31 cellular contexts compared by ENCODE assay signal in the genomic region with DNA sequence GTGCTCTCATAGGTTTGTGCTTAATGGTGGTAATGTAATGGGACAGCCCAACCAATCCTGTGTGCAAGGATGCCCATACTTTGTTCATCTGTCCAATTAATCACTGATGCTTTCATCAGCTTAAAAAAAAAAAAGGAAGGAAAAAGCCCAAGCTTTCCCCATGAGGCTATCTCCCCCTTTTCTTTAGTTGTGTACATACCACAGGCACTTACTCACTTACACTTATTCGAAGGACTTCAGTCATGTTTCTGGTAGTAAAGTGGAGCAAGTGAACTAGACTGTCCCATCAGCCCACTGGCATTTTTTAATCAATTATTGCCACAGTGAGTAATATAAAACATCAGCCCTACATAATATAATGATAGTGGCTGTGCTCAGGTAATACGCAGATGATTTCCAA.
DNase-seq lines count a peak whose midpoint lies in the region; ATAC-seq and TF ChIP-seq lines count a peak whose summit lies in the region.
"Had no signal": no experiment of that assay in that cellular context is flagged by ENCODE, and none has a peak within 500 bp of the region (broad histone marks: within the 10 kb centered on the region; RNA-seq: fewer than 3 reads in every experiment).

No MANE protein-coding gene starts in this region.

- intact Hi-C loops in activated CD8-positive, alpha-beta T cell treated with anti-CD3 and anti-CD28 coated beads for 36 hours (cut with micrococcal nuclease), result no loop called here

- no peaks in the 10 kb centered on the region for H3K27me3 Mint-ChIP-seq in T-cell
- H3K27me3 Mint-ChIP-seq in activated CD8-positive, alpha-beta T cell treated with anti-CD3 and anti-CD28 coated beads for 36 hours, result no peaks in the 10 kb centered on the region
- H3K27me3 Mint-ChIP-seq: activated naive CD8-positive, alpha-beta T cell; activated T-helper 17 cell treated with anti-CD3 and anti-CD28 coated beads, Interleukin-2, amount 50 U/mL, for 72 hours; stimulated activated naive B cell treated with anti-CD40 and anti-IgM and Interleukin-4, amounts not matched to agents 10 μg/mL and 1 μg/mL and 100 μg/mL, for 72 hours had no signal

- TF ChIP-seq CTCF in cardiac fibroblast (IDR thresholded peaks at IDR 0.05; ENCODE audit: low read depth, low read length), result no peak
- TF ChIP-seq CTCF in activated CD8-positive, alpha-beta T cell treated with anti-CD3 and anti-CD28 coated beads for 36 hours (IDR thresholded peaks at IDR 0.05), result no peak

- no peak overlapping the region for H3K4me3 Mint-ChIP-seq in T-cell
- no peak overlapping the region for H3K4me3 Mint-ChIP-seq in activated CD8-positive, alpha-beta T cell treated with anti-CD3 and anti-CD28 coated beads for 36 hours
- H3K4me3 Mint-ChIP-seq: activated naive CD8-positive, alpha-beta T cell; activated T-helper 17 cell treated with anti-CD3 and anti-CD28 coated beads, Interleukin-2, amount 50 U/mL, for 72 hours; nephron; stimulated activated naive B cell treated with anti-CD40 and anti-IgM and Interleukin-4, amounts not matched to agents 10 μg/mL and 1 μg/mL and 100 μg/mL, for 72 hours; WTC11 had no signal

- POLR2A ChIA-PET in T-cell (lab: Charles Lee), result no interaction called here
- POLR2A ChIA-PET in activated CD8-positive, alpha-beta T cell treated with anti-CD3 and anti-CD28 coated beads for 36 hours (lab: Charles Lee), result no interaction called here

- H3K27ac Mint-ChIP-seq in T-cell, result no peak overlapping the region
- no peak overlapping the region for H3K27ac Mint-ChIP-seq in activated CD8-positive, alpha-beta T cell treated with anti-CD3 and anti-CD28 coated beads for 36 hours
- H3K27ac Mint-ChIP-seq: activated naive CD8-positive, alpha-beta T cell; activated T-helper 17 cell treated with anti-CD3 and anti-CD28 coated beads, Interleukin-2, amount 50 U/mL, for 72 hours; nephron; stimulated activated naive B cell treated with anti-CD40 and anti-IgM and Interleukin-4, amounts not matched to agents 10 μg/mL and 1 μg/mL and 100 μg/mL, for 72 hours; WTC11 had no signal

- DNase-seq in EH (ENCODE audit: low read depth) (peak; percentile 41), LHCN-M2 (ENCODE audit: low read depth) (peak; percentile 65), cardiac fibroblast (ENCODE audit: low read depth in 2 of 2) (peak; percentile 6 to 62), kidney tubule cell (ENCODE audit: low spot score) (peak; percentile 71), T-cell (no peak), NCI-H146 (lab: John Stamatoyannopoulos, UW) (no peak)
- no peak for DNase-seq in activated CD8-positive, alpha-beta T cell treated with anti-CD3 and anti-CD28 coated beads for 36 hours
- DNase-seq: activated CD4-positive, alpha-beta T cell treated with anti-CD3 and anti-CD28 coated beads, Interleukin-2, amount 50 U/mL, for 1 hour; effector CD4-positive, alpha-beta T cell; erythroblast; hypothalamus; Kasumi-1; left ventricle myocardium superior; NCI-H1092 treated with DMSO at 0.1 percent for 48 hours; NCI-H2029; NCI-H2227 treated with DMSO at 0.1 percent for 48 hours; NCI-H748 treated with DMSO at 0.1 percent for 48 hours; pancreas; right cardiac atrium; RPMI8226; stimulated activated CD4-positive, alpha-beta T cell treated with anti-CD3 and anti-CD28 coated beads, Interleukin-12 subunit alpha, Interleukin-12 subunit beta, amount 100 ng/mL, for 4 hours; stimulated activated CD4-positive, alpha-beta T cell treated with anti-CD3 and anti-CD28 coated beads, Interleukin-4, amount 100 ng/mL, for 24 hours; stimulated activated naive B cell treated with anti-CD40 and anti-IgM and Interleukin-4, amounts not matched to agents 10 μg/mL and 1 μg/mL and 100 μg/mL, for 72 hours had no signal

- CTCF ChIA-PET in T-cell (lab: Charles Lee), result no interaction called here
- CTCF ChIA-PET in activated CD8-positive, alpha-beta T cell treated with anti-CD3 and anti-CD28 coated beads for 36 hours (lab: Charles Lee), result no interaction called here

- H3K4me3 ChIP-seq in cardiac fibroblast (replicated peaks in 1 of 2; ENCODE audit: low read depth in 2 of 2, low read length in 2 of 2), result no peak overlapping the region
- H3K4me3 ChIP-seq: gastroesophageal sphincter, pancreas, SK-N-MC, suprapubic skin had no signal

- peaks cover 0 to 4% (median 3%) of the 10 kb centered on the region in 3 donors for H3K4me1 Mint-ChIP-seq in T-cell
- H3K4me1 Mint-ChIP-seq in activated CD8-positive, alpha-beta T cell treated with anti-CD3 and anti-CD28 coated beads for 36 hours (ENCODE audit: low read depth), result peaks cover 2% of the 10 kb centered on the region
- H3K4me1 Mint-ChIP-seq: activated T-helper 17 cell treated with anti-CD3 and anti-CD28 coated beads, Interleukin-2, amount 50 U/mL, for 72 hours; nephron; WTC11 had no signal

- no peaks in the 10 kb centered on the region for H3K9me3 Mint-ChIP-seq in T-cell
- H3K9me3 Mint-ChIP-seq in activated CD8-positive, alpha-beta T cell treated with anti-CD3 and anti-CD28 coated beads for 36 hours, result no peaks in the 10 kb centered on the region
- H3K9me3 Mint-ChIP-seq: activated T-helper 17 cell treated with anti-CD3 and anti-CD28 coated beads, Interleukin-2, amount 50 U/mL, for 72 hours; nephron; stimulated activated naive B cell treated with anti-CD40 and anti-IgM and Interleukin-4, amounts not matched to agents 10 μg/mL and 1 μg/mL and 100 μg/mL, for 72 hours; WTC11 had no signal

- H3K36me3 Mint-ChIP-seq in T-cell, result no peaks in the 10 kb centered on the region
- no peaks in the 10 kb centered on the region for H3K36me3 Mint-ChIP-seq in activated CD8-positive, alpha-beta T cell treated with anti-CD3 and anti-CD28 coated beads for 36 hours (ENCODE audit: low read depth)
- H3K36me3 Mint-ChIP-seq: activated naive CD8-positive, alpha-beta T cell; stimulated activated naive B cell treated with anti-CD40 and anti-IgM and Interleukin-4, amounts not matched to agents 10 μg/mL and 1 μg/mL and 100 μg/mL, for 72 hours; WTC11 had no signal

- ATAC-seq in T-cell (replicated peaks in 1 of 4) (no peak), HG03354 (IDR thresholded peaks at IDR 0.05; ENCODE audit: poor library complexity, severe bottlenecking, unreplicated experiment) (no peak)
- ATAC-seq in activated CD8-positive, alpha-beta T cell treated with anti-CD3 and anti-CD28 coated beads for 36 hours, result no peak
- ATAC-seq: activated T-helper 17 cell treated with anti-CD3 and anti-CD28 coated beads, Interleukin-2, amount 50 U/mL, for 72 hours; gastroesophageal sphincter; left ventricle myocardium superior; pancreas; right cardiac atrium; stimulated activated naive B cell treated with anti-CD40 and anti-IgM and Interleukin-4, amounts not matched to agents 10 μg/mL and 1 μg/mL and 100 μg/mL, for 72 hours; WTC11 had no signal

Comparison
In these comparisons a context has a peak if more than half of its experiments do, and no peak if none do; other contexts are left out.
1. DNase-seq: peak in EH (single experiment), LHCN-M2 (single experiment), cardiac fibroblast (2 of 2) and kidney tubule cell (single experiment); none in T-cell (0 of 34), activated CD8-positive, alpha-beta T cell treated with anti-CD3 and anti-CD28 coated beads for 36 hours (single experiment) and NCI-H146 (single experiment).